1 cellular context compared by ENCODE assay signal in the genomic region with DNA sequence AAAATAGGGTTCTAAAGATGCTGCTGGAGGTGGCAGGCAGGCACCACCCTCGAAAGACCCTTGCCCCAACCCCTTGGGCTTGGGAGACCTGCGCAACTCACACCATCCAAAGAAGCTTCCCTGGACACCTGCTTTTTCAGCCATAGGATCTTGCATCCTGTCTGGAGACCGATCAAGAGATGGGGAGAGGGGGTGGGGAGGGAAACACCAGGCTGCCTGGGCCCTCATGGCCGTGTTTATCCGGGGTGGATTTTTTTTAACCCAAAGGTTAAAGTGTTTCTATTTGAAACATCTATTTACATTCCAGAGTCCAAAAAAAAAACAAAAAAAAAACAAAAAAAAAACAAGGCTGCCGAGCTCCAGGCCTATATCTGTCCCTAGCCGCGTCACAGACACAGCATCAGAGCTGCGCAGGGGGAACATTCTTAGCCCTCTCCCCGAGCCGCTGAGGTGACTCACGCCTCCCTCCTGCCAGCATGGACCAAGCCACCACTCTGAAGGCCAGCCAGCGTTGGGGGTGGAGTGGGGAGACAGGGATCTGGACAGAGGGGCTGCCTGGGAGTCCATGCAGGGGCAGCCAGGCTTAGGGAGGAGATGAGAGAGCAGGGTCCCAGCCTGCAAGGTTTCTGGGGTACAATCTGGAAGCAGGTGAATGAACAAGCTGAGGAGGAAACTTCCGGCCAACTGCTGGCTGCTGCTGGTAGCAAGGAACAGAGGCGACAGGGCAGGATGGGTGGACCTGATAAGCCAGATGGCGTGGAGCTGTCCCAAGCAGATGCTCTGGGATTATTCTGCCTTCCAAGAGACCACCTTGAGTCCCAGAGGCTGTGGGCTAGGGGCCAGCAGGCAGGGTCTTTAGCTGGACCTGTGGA.
TF ChIP-seq lines count a peak whose summit lies in the region.

No MANE protein-coding gene starts in this region.

TF ChIP-seq in HepG2, 621 proteins besides CTCF, POLR2A, EP300 and RAD21 (continued from another document and continues in another):
- TF ChIP-seq POGK (CRISPR knock-in tag; conservative IDR thresholded peaks at IDR 0.05) (peak; percentile 60; the same call in 1 of the 2 replicates), ZNF644 (CRISPR knock-in tag; IDR thresholded peaks at IDR 0.05; ENCODE audit: low read depth) (peak; percentile 80), ARID5B (CRISPR knock-in tag; IDR thresholded peaks at IDR 0.05) (peak; percentile 78), ZSCAN9 (CRISPR knock-in tag; IDR thresholded peaks at IDR 0.05; ENCODE audit: borderline replicate concordance) (peak; percentile 55; the same call in 1 of the 2 replicates), HNF4A (CRISPR knock-in tag; IDR thresholded peaks at IDR 0.05) (peak; percentile 80), ZNF292 (CRISPR knock-in tag; IDR thresholded peaks at IDR 0.05; ENCODE audit: borderline replicate concordance, low read depth) (peak; percentile 99), ZBTB7B (CRISPR knock-in tag; IDR thresholded peaks at IDR 0.05) (peak; percentile 90), IRF2 (CRISPR knock-in tag; IDR thresholded peaks at IDR 0.05) (peak; percentile 79), SRF (IDR thresholded peaks at IDR 0.05; ENCODE audit: low read depth, low read length) (no peak), NFATC3 (CRISPR knock-in tag; IDR thresholded peaks at IDR 0.05) (0 out of 2 replicates have a peak, but pooled peaks have one; percentile 75), ZEB1 (IDR thresholded peaks at IDR 0.05; ENCODE audit: insufficient replicate concordance, low read depth) (peak; percentile 58), GZF1 (CRISPR knock-in tag; IDR thresholded peaks at IDR 0.05) (0 out of 2 replicates have a peak, but pooled peaks have one; percentile 43), HNF4G (IDR thresholded peaks at IDR 0.05; ENCODE audit: borderline replicate concordance, low read depth, low read length) (peak; percentile 94), HNF4G (CRISPR knock-in tag; IDR thresholded peaks at IDR 0.05; ENCODE audit: borderline replicate concordance, low read depth) (no peak), SNAI1 (CRISPR knock-in tag; IDR thresholded peaks at IDR 0.05; ENCODE audit: borderline replicate concordance) (no peak), MZF1 (CRISPR knock-in tag; IDR thresholded peaks at IDR 0.05; ENCODE audit: borderline replicate concordance) (no peak), ZMYM2 (CRISPR knock-in tag; IDR thresholded peaks at IDR 0.05) (peak; percentile 35; the same call in 1 of the 2 replicates), YEATS2 (CRISPR knock-in tag; IDR thresholded peaks at IDR 0.05; ENCODE audit: borderline replicate concordance) (no peak), ZNF256 (CRISPR knock-in tag; conservative IDR thresholded peaks at IDR 0.05) (no peak), RARA (CRISPR knock-in tag; IDR thresholded peaks at IDR 0.05) (peak; percentile 84), HNF1A (IDR thresholded peaks at IDR 0.05; ENCODE audit: low read depth) (peak; percentile 35; the same call in 1 of the 2 replicates), HNF1A (CRISPR knock-in tag; IDR thresholded peaks at IDR 0.05; ENCODE audit: borderline replicate concordance) (peak; percentile 86; the same call in 1 of the 2 replicates), ZNF274 (CRISPR knock-in tag; IDR thresholded peaks at IDR 0.05) (peak; percentile 85), TCF7L2 (IDR thresholded peaks at IDR 0.05; ENCODE audit: low read depth, low read length) (no peak), ZNF589 (CRISPR knock-in tag; conservative IDR thresholded peaks at IDR 0.05) (0 out of 2 replicates have a peak, but pooled peaks have one; percentile 60), RBM39 (IDR thresholded peaks at IDR 0.05; ENCODE audit: low read depth, low read length, poor library complexity, severe bottlenecking) (peak; percentile 70), PPARG (CRISPR knock-in tag; conservative IDR thresholded peaks at IDR 0.05) (peak; percentile 95), IKZF5 (CRISPR knock-in tag; IDR thresholded peaks at IDR 0.05) (peak; percentile 90), MED1 (CRISPR knock-in tag; IDR thresholded peaks at IDR 0.05) (peak; percentile 89), BCL6 (CRISPR knock-in tag; IDR thresholded peaks at IDR 0.05) (peak; percentile 54), FOXA1 (IDR thresholded peaks at IDR 0.05) (peak; percentile 59; the same call in 1 of the 2 replicates), FOXA1 (CRISPR knock-in tag; IDR thresholded peaks at IDR 0.05) (peak; percentile 52; the same call in 1 of the 2 replicates), DNMT3B (CRISPR knock-in tag; conservative IDR thresholded peaks at IDR 0.05) (no peak), CREM (IDR thresholded peaks at IDR 0.05) (peak; percentile 88), CREM (CRISPR knock-in tag; IDR thresholded peaks at IDR 0.05) (no peak), SPEN (CRISPR knock-in tag; IDR thresholded peaks at IDR 0.05; ENCODE audit: low read depth) (peak; percentile 78; the same call in 1 of the 2 replicates), HNRNPH1 (optimal IDR thresholded peaks at IDR 0.05; ENCODE audit: low read depth, low read length) (peak; percentile 19), ZC3H4 (CRISPR knock-in tag; IDR thresholded peaks at IDR 0.05; ENCODE audit: borderline replicate concordance) (0 out of 2 replicates have a peak, but pooled peaks have one; percentile 48)
- TF ChIP-seq, protein P1, sequence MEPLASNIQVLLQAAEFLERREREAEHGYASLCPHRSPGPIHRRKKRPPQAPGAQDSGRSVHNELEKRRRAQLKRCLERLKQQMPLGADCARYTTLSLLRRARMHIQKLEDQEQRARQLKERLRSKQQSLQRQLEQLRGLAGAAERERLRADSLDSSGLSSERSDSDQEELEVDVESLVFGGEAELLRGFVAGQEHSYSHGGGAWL (CRISPR knock-in tag; IDR thresholded peaks at IDR 0.05), result 0 out of 2 replicates have a peak, but pooled peaks have one; percentile 44
- TF ChIP-seq, protein P2, sequence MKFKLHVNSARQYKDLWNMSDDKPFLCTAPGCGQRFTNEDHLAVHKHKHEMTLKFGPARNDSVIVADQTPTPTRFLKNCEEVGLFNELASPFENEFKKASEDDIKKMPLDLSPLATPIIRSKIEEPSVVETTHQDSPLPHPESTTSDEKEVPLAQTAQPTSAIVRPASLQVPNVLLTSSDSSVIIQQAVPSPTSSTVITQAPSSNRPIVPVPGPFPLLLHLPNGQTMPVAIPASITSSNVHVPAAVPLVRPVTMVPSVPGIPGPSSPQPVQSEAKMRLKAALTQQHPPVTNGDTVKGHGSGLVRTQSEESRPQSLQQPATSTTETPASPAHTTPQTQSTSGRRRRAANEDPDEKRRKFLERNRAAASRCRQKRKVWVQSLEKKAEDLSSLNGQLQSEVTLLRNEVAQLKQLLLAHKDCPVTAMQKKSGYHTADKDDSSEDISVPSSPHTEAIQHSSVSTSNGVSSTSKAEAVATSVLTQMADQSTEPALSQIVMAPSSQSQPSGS (CRISPR knock-in tag; IDR thresholded peaks at IDR 0.05), result peak; percentile 35; the same call in 1 of the 2 replicates
- TF ChIP-seq, protein P3, sequence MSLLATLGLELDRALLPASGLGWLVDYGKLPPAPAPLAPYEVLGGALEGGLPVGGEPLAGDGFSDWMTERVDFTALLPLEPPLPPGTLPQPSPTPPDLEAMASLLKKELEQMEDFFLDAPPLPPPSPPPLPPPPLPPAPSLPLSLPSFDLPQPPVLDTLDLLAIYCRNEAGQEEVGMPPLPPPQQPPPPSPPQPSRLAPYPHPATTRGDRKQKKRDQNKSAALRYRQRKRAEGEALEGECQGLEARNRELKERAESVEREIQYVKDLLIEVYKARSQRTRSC (CRISPR knock-in tag; IDR thresholded peaks at IDR 0.05; ENCODE audit: low read depth), result 0 out of 2 replicates have a peak, but pooled peaks have one; percentile 57
- TF ChIP-seq, protein P4, sequence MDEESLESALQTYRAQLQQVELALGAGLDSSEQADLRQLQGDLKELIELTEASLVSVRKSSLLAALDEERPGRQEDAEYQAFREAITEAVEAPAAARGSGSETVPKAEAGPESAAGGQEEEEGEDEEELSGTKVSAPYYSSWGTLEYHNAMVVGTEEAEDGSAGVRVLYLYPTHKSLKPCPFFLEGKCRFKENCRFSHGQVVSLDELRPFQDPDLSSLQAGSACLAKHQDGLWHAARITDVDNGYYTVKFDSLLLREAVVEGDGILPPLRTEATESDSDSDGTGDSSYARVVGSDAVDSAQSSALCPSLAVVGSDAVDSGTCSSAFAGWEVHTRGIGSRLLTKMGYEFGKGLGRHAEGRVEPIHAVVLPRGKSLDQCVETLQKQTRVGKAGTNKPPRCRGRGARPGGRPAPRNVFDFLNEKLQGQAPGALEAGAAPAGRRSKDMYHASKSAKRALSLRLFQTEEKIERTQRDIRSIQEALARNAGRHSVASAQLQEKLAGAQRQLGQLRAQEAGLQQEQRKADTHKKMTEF (CRISPR knock-in tag; IDR thresholded peaks at IDR 0.05), result peak; percentile 94
